1 cellular context compared by ENCODE assay signal in genomic region chr7:23893172-23893941, GRCh38.
A peak's percentile ranks its signal among the peaks of the same experiment; 100 is the strongest.
TF ChIP-seq lines count a peak whose summit lies in the region.

No MANE protein-coding gene starts in this region.

TF ChIP-seq in SK-N-SH, 30 proteins besides CTCF, POLR2A, EP300 and RAD21 (continued from another document):
- TF ChIP-seq NFIC (IDR thresholded peaks at IDR 0.05; ENCODE audit: borderline replicate concordance) (0 out of 2 replicates have a peak, but pooled peaks have one; percentile 30), RXRA (IDR thresholded peaks at IDR 0.05; ENCODE audit: borderline replicate concordance, low read depth) (no peak; the same call in 1 of the 2 replicates), TCF12 (IDR thresholded peaks at IDR 0.05) (peak; percentile 80), PBX3 (IDR thresholded peaks at IDR 0.05) (peak; percentile 91), USF2 (IDR thresholded peaks at IDR 0.05; ENCODE audit: borderline replicate concordance, low read depth, low read length) (no peak), REST (IDR thresholded peaks at IDR 0.05; ENCODE audit: low read depth, low read length) (no peak)
